In the genomic region with DNA sequence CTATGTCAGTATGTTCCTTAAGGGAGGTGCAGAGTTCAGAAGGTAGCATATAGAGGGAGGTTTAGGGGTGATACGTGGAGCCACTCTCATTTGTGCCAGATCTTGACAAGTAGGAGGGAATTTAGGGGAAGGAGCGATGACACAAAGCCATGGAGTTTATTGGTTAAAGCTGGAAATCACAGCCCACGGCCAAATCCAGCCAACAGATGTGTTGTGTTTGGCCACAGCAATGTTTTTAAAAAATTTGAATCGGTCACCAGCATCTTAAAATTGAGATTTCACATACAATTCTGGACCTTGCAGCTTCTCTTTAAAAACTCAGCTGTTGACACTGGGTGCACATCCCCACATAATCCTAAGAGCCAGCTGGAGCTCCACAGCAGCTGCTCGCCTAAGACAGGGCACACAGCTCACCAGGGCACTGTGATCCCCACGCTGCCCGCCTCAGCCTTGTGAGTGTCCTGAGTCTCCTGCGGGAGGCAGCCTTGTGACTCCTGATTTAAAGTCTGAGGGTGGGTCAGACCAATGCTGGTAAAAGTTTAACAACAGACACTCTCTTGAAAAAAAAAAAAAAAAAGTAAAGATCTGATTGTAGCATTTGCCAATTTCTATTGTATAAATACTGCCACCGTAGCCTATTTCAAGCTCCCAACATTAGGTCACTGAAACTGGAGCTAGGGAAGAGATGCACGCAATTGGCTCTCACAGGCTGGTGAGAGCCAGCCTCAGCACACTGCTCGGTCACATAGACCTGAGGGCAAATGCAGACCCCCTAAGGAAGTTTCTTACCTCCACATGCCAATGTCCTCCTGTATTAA, we compare ENCODE assay signal across 14 cellular contexts.
A peak's percentile ranks its signal among the peaks of the same experiment; 100 is the strongest.
DNase-seq lines count a peak whose midpoint lies in the region; ATAC-seq and TF ChIP-seq lines count a peak whose summit lies in the region.
"Had no signal": no experiment of that assay in that cellular context is flagged by ENCODE, and none has a peak within 500 bp of the region (broad histone marks: within the 10 kb centered on the region; RNA-seq: fewer than 3 reads in every experiment).

No MANE protein-coding gene starts in this region.

- TF ChIP-seq EP300 in esophagus muscularis mucosa (IDR thresholded peaks at IDR 0.05) = no peak

- no peak overlapping the region for H3K27ac Mint-ChIP-seq in endodermal cell
- H3K27ac Mint-ChIP-seq: progenitor cell of endocrine pancreas had no signal

- ATAC-seq in lower lobe of right lung (peak; percentile 74 to 77), HG03175 (IDR thresholded peaks at IDR 0.05; ENCODE audit: unreplicated experiment) (no peak)
- ATAC-seq: GM12878 had no signal

- H3K4me3 Mint-ChIP-seq in endodermal cell = no peak overlapping the region

- no peaks in the 10 kb centered on the region for H3K36me3 Mint-ChIP-seq in endodermal cell (ENCODE audit: low read depth)

- H3K36me3 ChIP-seq in endodermal cell (ENCODE audit: control insufficient read depth, insufficient read depth, low read length) (no peaks in the 10 kb centered on the region), lower lobe of right lung (no peaks in the 10 kb centered on the region), esophagus muscularis mucosa (no peaks in the 10 kb centered on the region)

- H3K9me3 ChIP-seq in endodermal cell (ENCODE audit: control insufficient read depth, low read length) (no peaks in the 10 kb centered on the region), lower lobe of right lung (no peaks in the 10 kb centered on the region), esophagus muscularis mucosa (no peaks in the 10 kb centered on the region)

- DNase-seq in NCI-H524 treated with DMSO at 0.1 percent for 48 hours (lab: John Stamatoyannopoulos, UW) (peak; percentile 26), endodermal cell (peak; percentile 80), lower lobe of right lung (no peak), stromal cell of bone marrow (ENCODE audit: low read depth) (peak; percentile 23), AG08396 (ENCODE audit: low spot score) (no peak), esophagus muscularis mucosa (ENCODE audit: extremely low spot score) (no peak), ecto neural progenitor cell (ENCODE audit: low spot score) (no peak)
- DNase-seq: activated CD4-positive, alpha-beta T cell treated with anti-CD3 and anti-CD28 coated beads for 4 hours; central memory CD4-positive, alpha-beta T cell; IMR-90; NCI-H146 had no signal

- no peak overlapping the region for H3K9ac ChIP-seq in endodermal cell (ENCODE audit: extremely low read depth, low read length, poor library complexity, severe bottlenecking)

- peaks cover 85% of the 10 kb centered on the region for H3K27me3 Mint-ChIP-seq in endodermal cell (ENCODE audit: insufficient read depth)

- H3K4me1 ChIP-seq in endodermal cell (ENCODE audit: control insufficient read depth, insufficient read depth, low read length) (peaks cover 9% of the 10 kb centered on the region), lower lobe of right lung (no peaks in the 10 kb centered on the region), esophagus muscularis mucosa (peaks cover 0 to 2% (median 0%) of the 10 kb centered on the region in 4 donors)

- H3K27me3 ChIP-seq in endodermal cell (ENCODE audit: control insufficient read depth, insufficient read depth, low read length, poor library complexity, severe bottlenecking) (peaks cover 85% of the 10 kb centered on the region), lower lobe of right lung (ENCODE audit: low read depth) (no peaks in the 10 kb centered on the region), esophagus muscularis mucosa (no peaks in the 10 kb centered on the region)

- TF ChIP-seq POLR2A in esophagus muscularis mucosa (IDR thresholded peaks at IDR 0.05; ENCODE audit: low read depth) = no peak

- intact Hi-C loops in lower lobe of right lung (cut with DNase I) (no loop called here), esophagus muscularis mucosa (cut with DNase I) (no loop called here)

- H3K4me1 Mint-ChIP-seq in endodermal cell = peaks cover 23% of the 10 kb centered on the region

- no peak overlapping the region for H3K27ac ChIP-seq in endodermal cell (ENCODE audit: low read depth, low read length)
- H3K27ac ChIP-seq in lower lobe of right lung = no peak overlapping the region
- H3K27ac ChIP-seq in esophagus muscularis mucosa (replicated peaks in 1 of 4) = no peak overlapping the region

- H3K4me3 ChIP-seq in endodermal cell (ENCODE audit: low read length) = no peak overlapping the region
- no peak overlapping the region for H3K4me3 ChIP-seq in lower lobe of right lung
- H3K4me3 ChIP-seq in esophagus muscularis mucosa = no peak overlapping the region
- H3K4me3 ChIP-seq: GM12878 had no signal

- H3K9me3 Mint-ChIP-seq in endodermal cell = no peaks in the 10 kb centered on the region

- TF ChIP-seq CTCF in endodermal cell (conservative IDR thresholded peaks at IDR 0.05) (peak; percentile 60), lower lobe of right lung (IDR thresholded peaks at IDR 0.05) (no peak), esophagus muscularis mucosa (IDR thresholded peaks at IDR 0.05) (no peak)

- 79 to 82% methylated on average over 10 to 11 of the region's 11 CpGs for WGBS in endodermal cell (ENCODE audit: insufficient coverage in 1 of 2, insufficient read length in 1 of 2), 2 experiments
- WGBS in esophagus muscularis mucosa = 70% methylated on average over 11 of the region's 11 CpGs

Comparison
In these comparisons a context has a peak if more than half of its experiments do, and no peak if none do; other contexts are left out.
1. DNase-seq: peak in NCI-H524 treated with DMSO at 0.1 percent for 48 hours (single experiment), endodermal cell (single experiment) and stromal cell of bone marrow (single experiment); none in lower lobe of right lung (single experiment), AG08396 (single experiment), esophagus muscularis mucosa (single experiment) and ecto neural progenitor cell (single experiment).